ENCODE assay signal across 11 cellular contexts in the genomic region with DNA sequence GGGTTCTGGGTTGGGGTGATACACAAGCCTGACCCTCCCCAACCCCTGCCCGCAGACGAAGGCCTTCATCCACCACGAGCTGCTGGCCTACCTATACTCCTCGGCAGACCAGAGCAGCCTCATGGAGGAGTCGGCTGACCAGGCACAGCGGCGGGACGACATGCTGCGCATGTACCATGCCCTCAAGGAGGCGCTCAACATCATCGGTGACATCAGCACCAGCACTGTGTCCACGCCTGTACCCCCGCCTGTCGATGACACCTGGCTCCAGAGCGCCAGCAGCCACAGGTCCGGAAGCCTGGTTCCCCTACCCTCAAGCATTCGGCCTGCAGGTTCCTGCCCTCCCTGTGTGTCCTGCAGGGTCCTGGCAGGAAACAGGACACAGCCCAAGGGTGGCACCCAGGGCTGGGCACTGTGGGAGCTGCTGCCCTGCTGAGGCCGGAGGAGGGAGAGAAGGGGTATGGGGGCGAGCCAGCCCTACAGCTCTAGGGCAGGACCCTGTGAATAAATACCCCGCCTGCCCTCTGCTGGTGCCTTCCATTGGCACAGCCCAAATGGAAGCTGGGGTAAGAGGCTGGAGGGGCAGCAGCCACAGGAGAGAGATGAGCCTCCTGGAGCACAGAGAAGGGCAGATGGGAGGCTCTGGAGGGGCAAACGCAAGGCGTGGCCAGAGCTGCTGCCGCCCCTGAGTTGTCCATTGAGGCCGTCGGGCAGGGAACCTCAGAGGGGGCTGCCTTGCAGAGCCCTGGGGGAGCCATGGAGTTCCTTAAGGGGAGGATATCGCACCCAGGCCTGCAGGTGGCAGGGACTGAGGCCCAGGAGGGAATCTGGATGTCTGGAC. TPM values are rescaled to one million over a fixed set of nuclear protein-coding genes. Genes with fewer than 3 reads are reported as not detected.
DNase-seq lines count a peak whose midpoint lies in the region; ATAC-seq and TF ChIP-seq lines count a peak whose summit lies in the region.
"Had no signal": no experiment of that assay in that cellular context is flagged by ENCODE, and none has a peak within 500 bp of the region (broad histone marks: within the 10 kb centered on the region; RNA-seq: fewer than 3 reads in every experiment).

No MANE protein-coding gene starts in this region.

- DNase-seq in GM13977 (ENCODE audit: low spot score) (no peak), UCSD-AML1 (lab: John Stamatoyannopoulos, UW; ENCODE audit: unreplicated experiment) (peak; percentile 26), left colon (no peak), endothelial cell (ENCODE audit: low spot score) (no peak), SKM-1 (lab: John Stamatoyannopoulos, UW; ENCODE audit: unreplicated experiment) (no peak)
- DNase-seq: heart right ventricle, NCI-H2029 had no signal

- H3K36me3 ChIP-seq in BLaER1: peaks cover 99% of the 10 kb centered on the region

- ATAC-seq in left colon (peak; percentile 6), HG02798 (IDR thresholded peaks at IDR 0.05; ENCODE audit: poor library complexity, unreplicated experiment) (no peak), HG03378 (IDR thresholded peaks at IDR 0.05; ENCODE audit: unreplicated experiment) (no peak)

- intact Hi-C loops in left colon (cut with DNase I, micrococcal nuclease): no loop called here

- no peak overlapping the region for H3K9ac ChIP-seq in BLaER1

- H3K4me2 ChIP-seq in BLaER1: no peak overlapping the region

- H3K27ac ChIP-seq in BLaER1: 0 out of 2 replicates have a peak overlapping the region, but pooled peaks have one; percentile 38
- H3K27ac ChIP-seq: heart right ventricle had no signal

- peaks cover 15% of the 10 kb centered on the region for H3K36me3 Mint-ChIP-seq in endothelial cell (ENCODE audit: low read depth, unreplicated experiment)

- peaks cover 73% of the 10 kb centered on the region for H4K20me1 ChIP-seq in BLaER1

- TF ChIP-seq CTCF in GM13977 (IDR thresholded peaks at IDR 0.05; ENCODE audit: extremely low read depth, insufficient read depth, missing control alignments): peak; percentile 35
- TF ChIP-seq CTCF in endothelial cell (IDR thresholded peaks at IDR 0.05; ENCODE audit: unreplicated experiment): no peak

- in situ Hi-C loops in GM13977 (cut with MboI; ENCODE audit: low pct_unique_long_range_greater_than_20kb, low sequenced_read_pairs, unreplicated experiment): no loop called here

- H3K9me3 Mint-ChIP-seq in endothelial cell (ENCODE audit: unreplicated experiment): no peaks in the 10 kb centered on the region

- H3K27me3 Mint-ChIP-seq in endothelial cell (ENCODE audit: unreplicated experiment): peaks cover 4% of the 10 kb centered on the region

- H3K4me3 ChIP-seq in BLaER1: no peak overlapping the region
- H3K4me3 ChIP-seq: heart right ventricle had no signal

- H3K4me3 Mint-ChIP-seq in endothelial cell (ENCODE audit: unreplicated experiment): no peak overlapping the region

- H3K27me3 ChIP-seq in BLaER1: no peaks in the 10 kb centered on the region
- H3K27me3 ChIP-seq: heart right ventricle had no signal

- no peaks in the 10 kb centered on the region for H3K4me1 Mint-ChIP-seq in endothelial cell (ENCODE audit: unreplicated experiment)

- peaks cover 16% of the 10 kb centered on the region for H3K4me1 ChIP-seq in BLaER1
- H3K4me1 ChIP-seq: heart right ventricle had no signal

- H3K27ac Mint-ChIP-seq in endothelial cell (ENCODE audit: unreplicated experiment): no peak overlapping the region

- no peaks in the 10 kb centered on the region for H3K9me3 ChIP-seq in BLaER1
- H3K9me3 ChIP-seq: heart right ventricle had no signal

RNA-seq across cellular contexts. Expression of a gene that starts 6.8 kb away (rescaled TPM):
- total RNA-seq in left colon: 10 to 100 TPM; 16.9 to 19.5 TPM
- total RNA-seq in endothelial cell (ENCODE audit: unreplicated experiment): 22.1 TPM

RNA-seq across cellular contexts. Expression of a gene that starts 19.0 kb away (rescaled TPM):
- under 1 TPM; 0.49 to 0.98 TPM for total RNA-seq in left colon
- not detected for total RNA-seq in endothelial cell (ENCODE audit: unreplicated experiment)
- total RNA-seq: Daoy had no signal

RNA-seq across cellular contexts. Expression of a gene that starts 42.2 kb away (rescaled TPM):
- total RNA-seq in left colon (10 to 100 TPM; 48.3 to 58.3 TPM), endothelial cell (ENCODE audit: unreplicated experiment) (63.2 TPM)
